ENCODE assay signal across 8 cellular contexts in genomic region chr19:39792999-39793546, GRCh38. TPM values are rescaled to one million over a fixed set of nuclear protein-coding genes. Genes with fewer than 3 reads are reported as not detected.
DNase-seq lines count a peak whose midpoint lies in the region; ATAC-seq and TF ChIP-seq lines count a peak whose summit lies in the region.

No MANE protein-coding gene starts in this region.

- no peaks in the 10 kb centered on the region for H3K36me3 ChIP-seq in right lobe of liver

- TF ChIP-seq POLR2A in right lobe of liver (IDR thresholded peaks at IDR 0.05): no peak

- H3K4me3 ChIP-seq in dorsolateral prefrontal cortex: peak overlapping the region; percentile 24 to 71 (median 57)
- H3K4me3 ChIP-seq in right lobe of liver: peak overlapping the region; percentile 27 to 53 (median 37)

- intact Hi-C loops in dorsolateral prefrontal cortex (cut with DNase I): loop anchor here (2.0 kb wide), 2 partner anchors 52 to 178 kb away; partner anchors contain the start of gene PSMC4 (in 1 of the 2)
- intact Hi-C loops in right lobe of liver (cut with DNase I): loop anchor here in 1 of 2 donors (10.0 kb wide), 1 partner anchor 52 kb away; the partner anchor contains the start of gene FBL

- peak; percentile 75 for ATAC-seq in HG03439 (IDR thresholded peaks at IDR 0.05; ENCODE audit: unreplicated experiment)
- peak; percentile 97 to 99 (median 98) for ATAC-seq in right lobe of liver
- ATAC-seq in HG03025 (IDR thresholded peaks at IDR 0.05; ENCODE audit: low FRiP score, unreplicated experiment): no peak

- DNase-seq in GM10266 (ENCODE audit: extremely low spot score): peak; percentile 80
- peak; percentile 79 for DNase-seq in NCI-H526 treated with DMSO at 0.1 percent for 48 hours (lab: John Stamatoyannopoulos, UW)
- peak; percentile 81 to 84 for DNase-seq in activated CD4-positive, alpha-beta T cell treated with anti-CD3 and anti-CD28 coated beads, Interleukin-2, amount 50 U/mL, for 48 hours
- peak; percentile 6 to 75 (median 62) for DNase-seq in dorsolateral prefrontal cortex
- DNase-seq in right lobe of liver: peak; percentile 73 to 74 (median 74)
- DNase-seq in stimulated activated CD4-positive, alpha-beta T cell treated with anti-CD3 and anti-CD28 coated beads, Interleukin-2, amount 100 ng/mL, for 48 hours: peak; percentile 75 to 77

- H3K27ac ChIP-seq in dorsolateral prefrontal cortex (peak overlapping the region in 3 of 59 donors; percentile 20 to 71 (median 52)), right lobe of liver (no peak overlapping the region)

- peaks cover 0 to 4% (median 0%) of the 10 kb centered on the region in 45 donors for H3K27me3 ChIP-seq in dorsolateral prefrontal cortex
- no peaks in the 10 kb centered on the region for H3K27me3 ChIP-seq in right lobe of liver

- peak; percentile 88 for TF ChIP-seq CTCF in GM10266 (IDR thresholded peaks at IDR 0.05; ENCODE audit: control insufficient read depth, insufficient read depth, low read depth, missing control alignments)
- peak; percentile 48 to 93 (median 83) for TF ChIP-seq CTCF in dorsolateral prefrontal cortex (IDR thresholded peaks at IDR 0.05 in 54 of 56, conservative IDR thresholded peaks at IDR 0.05 in 2 of 56; ENCODE audit: low read depth in 1 of 56, partially characterized antibody in 56 of 56)
- TF ChIP-seq CTCF in right lobe of liver (IDR thresholded peaks at IDR 0.05): peak; percentile 82 to 91 (median 89)

- no peaks in the 10 kb centered on the region for H3K4me1 ChIP-seq in right lobe of liver

- no peaks in the 10 kb centered on the region for H3K9me3 ChIP-seq in right lobe of liver

- 0% methylated on average over 9 of the region's 17 CpGs for WGBS in right lobe of liver (ENCODE audit: insufficient coverage, low coverage, low lambda C conversion rate, missing lambda C conversion rate)

RNA-seq across cellular contexts. Expression of gene LEUTX, which starts 14.4 kb away (rescaled TPM):
- total RNA-seq in dorsolateral prefrontal cortex: not detected
- total RNA-seq in right lobe of liver: not detected

RNA-seq across cellular contexts. Expression of gene DYRK1B, which starts 40.9 kb away (rescaled TPM):
- 10 to 100 TPM; 19.2 to 46.1 (median 32.8) TPM for total RNA-seq in dorsolateral prefrontal cortex
- 1 to 10 TPM; 2.5 to 6.3 (median 4.4) TPM for total RNA-seq in right lobe of liver

RNA-seq across cellular contexts. Expression of gene FBL, which starts 53.1 kb away (rescaled TPM):
- total RNA-seq in dorsolateral prefrontal cortex (100 to 1,000 TPM in 1 of 120 experiments, 10 to 100 TPM in 119; 43.4 to 102 (median 66.4) TPM), right lobe of liver (10 to 100 TPM; 46.1 to 76.2 (median 51.4) TPM)

RNA-seq across cellular contexts. Expression of gene CLC, which starts 55.2 kb away (rescaled TPM):
- total RNA-seq in dorsolateral prefrontal cortex: 1 to 10 TPM in 1 of 120 experiments, under 1 TPM in 2, not detected in 117; 0.78 to 1.3 (median 0.88) TPM
- total RNA-seq in right lobe of liver: not detected
